Comparison of ENCODE assay signal across 15 cellular contexts in the genomic region with DNA sequence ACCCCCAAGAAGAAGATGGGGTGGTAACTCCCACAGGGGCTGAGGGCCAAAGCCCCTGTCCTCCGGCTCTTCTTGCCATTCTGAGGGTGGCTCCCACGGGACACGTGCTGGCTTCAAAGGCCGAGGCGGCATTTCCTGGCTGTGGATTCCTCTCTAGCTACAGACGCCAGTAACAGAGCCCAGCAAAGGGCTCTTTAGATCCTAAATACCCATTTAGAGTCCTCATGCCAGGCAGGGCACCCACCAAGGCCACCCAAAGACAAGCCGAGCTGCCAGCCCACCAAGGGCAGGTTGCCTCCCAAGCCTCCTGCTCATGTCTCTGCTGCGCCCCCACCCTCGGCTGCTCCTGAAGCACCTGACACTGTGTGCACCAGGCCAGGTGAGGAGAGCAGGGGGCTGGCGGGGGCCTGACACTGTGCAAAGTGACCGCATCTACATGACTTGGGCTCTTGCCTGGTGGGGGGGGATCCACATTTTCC.
"Had no signal": no experiment of that assay in that cellular context is flagged by ENCODE, and none has a peak within 500 bp of the region (broad histone marks: within the 10 kb centered on the region; RNA-seq: fewer than 3 reads in every experiment).

No MANE protein-coding gene starts in this region.

- H3K9me3 ChIP-seq: esophagus muscularis mucosa, gastrocnemius medialis, ovary, suprapubic skin, thyroid gland had no signal

- H3K4me2 ChIP-seq: smooth muscle cell had no signal

- H3K36me3 ChIP-seq: gastrocnemius medialis, ovary, thyroid gland had no signal

- FAIRE-seq: urothelium cell line had no signal

- H3K4me3 ChIP-seq: esophagus muscularis mucosa, gastrocnemius medialis, ovary, smooth muscle cell, suprapubic skin, thyroid gland had no signal

- H3K27ac ChIP-seq: epithelial cell of prostate, esophagus muscularis mucosa, gastrocnemius medialis, ovary, suprapubic skin, thyroid gland had no signal

- ATAC-seq: effector memory CD8-positive, alpha-beta T cell; gastrocnemius medialis; left colon; naive thymus-derived CD8-positive, alpha-beta T cell; right cardiac atrium; stimulated activated naive CD8-positive, alpha-beta T cell treated with anti-CD3 and anti-CD28 coated beads, Interleukin-15, Interleukin-2, amounts not matched to agents 100 U/mL and 50 U/mL, for 24 hours had no signal

- DNase-seq: effector memory CD8-positive, alpha-beta T cell; gastrocnemius medialis; left colon; mesendoderm; naive thymus-derived CD8-positive, alpha-beta T cell; ovary; stimulated activated CD4-positive, alpha-beta T cell treated with anti-CD3 and anti-CD28 coated beads, Interleukin-2, amount 100 ng/mL, for 48 hours; stimulated activated naive CD8-positive, alpha-beta T cell treated with anti-CD3 and anti-CD28 coated beads, Interleukin-15, Interleukin-2, amounts not matched to agents 100 U/mL and 50 U/mL, for 24 hours; thyroid gland had no signal

- H3K4me1 ChIP-seq: gastrocnemius medialis, thyroid gland had no signal

- H3K27me3 ChIP-seq: esophagus muscularis mucosa, gastrocnemius medialis, ovary, suprapubic skin, thyroid gland had no signal
